15 cellular contexts compared by ENCODE assay signal in the genomic region with DNA sequence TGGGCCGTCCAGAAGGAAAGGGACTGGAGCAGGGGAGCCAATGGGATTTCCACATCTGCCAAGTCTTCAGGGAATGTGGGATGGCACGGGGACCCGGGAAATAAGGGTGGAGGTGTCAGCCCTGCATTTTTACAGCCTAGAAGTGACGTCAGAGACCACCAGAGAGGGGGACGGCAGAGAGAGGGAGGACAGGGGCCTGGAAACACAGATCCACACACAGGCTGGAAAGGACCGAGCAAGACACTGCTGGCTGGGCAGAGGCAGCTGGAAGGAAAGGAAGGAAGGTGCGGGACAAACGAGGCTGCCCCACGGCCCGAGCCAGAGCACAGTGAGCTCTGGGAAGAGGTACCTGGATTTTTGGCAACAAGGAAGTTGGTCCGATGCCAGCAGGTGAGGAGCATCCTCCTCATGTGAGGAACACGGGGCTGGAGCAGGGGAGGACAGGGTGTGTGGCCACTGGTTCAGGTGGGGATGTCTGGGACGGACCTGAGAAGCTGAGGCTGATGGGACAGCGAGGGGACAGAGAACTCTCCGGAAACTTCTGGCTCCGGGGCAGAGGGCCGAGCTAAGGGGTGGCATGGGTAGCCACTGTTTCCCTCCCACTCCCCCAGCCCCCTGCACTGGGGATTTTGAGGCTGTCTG.
"Had no signal": no experiment of that assay in that cellular context is flagged by ENCODE, and none has a peak within 500 bp of the region (broad histone marks: within the 10 kb centered on the region; RNA-seq: fewer than 3 reads in every experiment).

No MANE protein-coding gene starts in this region.

- H3K9me3 ChIP-seq: colonic mucosa, esophagus squamous epithelium, mucosa of descending colon, tibial nerve had no signal

- ATAC-seq: activated CD8-positive, alpha-beta memory T cell treated with anti-CD3 and anti-CD28 coated beads, Interleukin-2, amount 10 ng/mL, durations not matched to agents 7 days and 5 days; mucosa of descending colon had no signal

- H3K4me1 ChIP-seq: colonic mucosa, tibial nerve had no signal

- H3K27ac ChIP-seq: colonic mucosa, esophagus squamous epithelium, tibial nerve had no signal

- FAIRE-seq: TTC549 had no signal

- H3K36me3 ChIP-seq: colonic mucosa had no signal

- DNase-seq: activated CD4-positive, alpha-beta T cell treated with anti-CD3 and anti-CD28 coated beads, Interleukin-2, amount 50 U/mL, for 4 hours; activated CD4-positive, CD25-positive, alpha-beta regulatory T cell treated with anti-CD3 and anti-CD28 coated beads, Interleukin-2, amount 50 U/mL, for 72 hours; activated CD8-positive, alpha-beta memory T cell treated with anti-CD3 and anti-CD28 coated beads, Interleukin-2, amount 10 ng/mL, durations not matched to agents 7 days and 5 days; activated gamma-delta T cell; activated naive CD8-positive, alpha-beta T cell treated with anti-CD3 and anti-CD28 coated beads, Interleukin-2, amount 10 ng/mL, durations not matched to agents 7 days and 5 days; activated T-cell treated with anti-CD3 and anti-CD28 coated beads, Interleukin-2, amount 50 U/mL, for 48 hours; anterior cingulate cortex; colonic mucosa; esophagus squamous epithelium; foreskin fibroblast; glutamatergic neuron; mucosa of descending colon; T-helper 2 cell had no signal

- H3K27me3 ChIP-seq: colonic mucosa, tibial nerve had no signal

- H3K4me3 ChIP-seq: colonic mucosa, esophagus squamous epithelium, mucosa of descending colon, tibial nerve had no signal
